21 cellular contexts compared by ENCODE assay signal in genomic region chr12:253116-253831, GRCh38. TPM values are rescaled to one million over a fixed set of nuclear protein-coding genes. Genes with fewer than 3 reads are reported as not detected.
A peak's percentile ranks its signal among the peaks of the same experiment; 100 is the strongest.
DNase-seq lines count a peak whose midpoint lies in the region; ATAC-seq and TF ChIP-seq lines count a peak whose summit lies in the region.
"Had no signal": no experiment of that assay in that cellular context is flagged by ENCODE, and none has a peak within 500 bp of the region (broad histone marks: within the 10 kb centered on the region; RNA-seq: fewer than 3 reads in every experiment).

No MANE protein-coding gene starts in this region.

- H2AFZ ChIP-seq in Loucy (ENCODE audit: low read length): no peak overlapping the region
- peak overlapping the region; percentile 50 for H2AFZ ChIP-seq in neural progenitor cell (replicated peaks)

- TF ChIP-seq CTCF in Loucy (conservative IDR thresholded peaks at IDR 0.05; ENCODE audit: low read length) (no peak), esophagus muscularis mucosa (IDR thresholded peaks at IDR 0.05) (no peak), neural progenitor cell (IDR thresholded peaks at IDR 0.05) (no peak), suprapubic skin (IDR thresholded peaks at IDR 0.05) (no peak)
- TF ChIP-seq CTCF in activated CD8-positive, alpha-beta T cell treated with anti-CD3 and anti-CD28 coated beads for 36 hours (IDR thresholded peaks at IDR 0.05): no peak

- H3F3A ChIP-seq in Loucy (ENCODE audit: low read depth): no peaks in the 10 kb centered on the region; the same call in 1 of the 2 replicates
- H3F3A ChIP-seq in neural progenitor cell (ENCODE audit: low read depth): no peaks in the 10 kb centered on the region

- H3K9me3 ChIP-seq in Loucy (ENCODE audit: insufficient read depth, low read depth, low read length): no peaks in the 10 kb centered on the region
- peaks cover 0 to under 1% (median 0%) of the 10 kb centered on the region in 4 donors for H3K9me3 ChIP-seq in esophagus muscularis mucosa
- peaks cover under 1% of the 10 kb centered on the region for H3K9me3 ChIP-seq in neural progenitor cell (ENCODE audit: low read depth)
- H3K9me3 ChIP-seq in suprapubic skin: no peaks in the 10 kb centered on the region
- H3K9me3 ChIP-seq: A549 had no signal

- peak overlapping the region; percentile 25 for H3K9ac ChIP-seq in Loucy (ENCODE audit: low read depth, low read length, poor library complexity, severe bottlenecking)
- no peak overlapping the region for H3K9ac ChIP-seq in neural progenitor cell
- H3K9ac ChIP-seq: BLaER1 had no signal

- H3K27me3 ChIP-seq in Loucy (ENCODE audit: insufficient read depth, low read length, poor library complexity, severe bottlenecking) (no peaks in the 10 kb centered on the region), esophagus muscularis mucosa (peaks cover 0 to 38% (median 0%) of the 10 kb centered on the region in 4 donors), neural progenitor cell (peaks cover 28% of the 10 kb centered on the region), suprapubic skin (peaks cover 20% of the 10 kb centered on the region)
- H3K27me3 ChIP-seq: BLaER1 had no signal

- no peaks in the 10 kb centered on the region for H3K79me2 ChIP-seq in Loucy (ENCODE audit: insufficient read depth, low read length)
- no peaks in the 10 kb centered on the region for H3K79me2 ChIP-seq in neural progenitor cell (ENCODE audit: low read depth)

- H3K36me3 ChIP-seq in Loucy (ENCODE audit: insufficient read depth, low read length) (no peaks in the 10 kb centered on the region), esophagus muscularis mucosa (no peaks in the 10 kb centered on the region), neural progenitor cell (no peaks in the 10 kb centered on the region), suprapubic skin (no peaks in the 10 kb centered on the region)
- H3K36me3 ChIP-seq: BLaER1 had no signal

- H3K4me1 ChIP-seq in Loucy (ENCODE audit: insufficient read depth, low read length, poor library complexity, severe bottlenecking): peaks cover 57% of the 10 kb centered on the region
- H3K4me1 ChIP-seq in esophagus muscularis mucosa: no peaks in the 10 kb centered on the region
- no peaks in the 10 kb centered on the region for H3K4me1 ChIP-seq in neural progenitor cell
- no peaks in the 10 kb centered on the region for H3K4me1 ChIP-seq in suprapubic skin
- H3K4me1 ChIP-seq: A549 had no signal

- DNase-seq in DMS79 treated with DMSO at 0.1 percent for 48 hours (lab: John Stamatoyannopoulos, UW) (peak; percentile 36), esophagus muscularis mucosa (ENCODE audit: extremely low spot score) (peak; percentile 91), neural progenitor cell (ENCODE audit: low spot score) (no peak), LoVo (ENCODE audit: low spot score) (no peak), suprapubic skin (ENCODE audit: low spot score in 2 of 2) (no peak), SKM-1 treated with dmso at 0.1 percent for 144 hours (lab: John Stamatoyannopoulos, UW; ENCODE audit: unreplicated experiment) (no peak)
- no peak for DNase-seq in activated CD8-positive, alpha-beta T cell treated with anti-CD3 and anti-CD28 coated beads for 36 hours
- DNase-seq: CD8-positive, alpha-beta T cell; HFFc6; NCI-H1105 treated with DMSO at 0.1 percent for 48 hours; NCI-H1694 treated with DMSO at 0.1 percent for 48 hours; NCI-H2107; NCI-H510A treated with DMSO at 0.1 percent for 48 hours; NCI-H82; OCI-M1 had no signal

- ATAC-seq in activated CD8-positive, alpha-beta T cell treated with anti-CD3 and anti-CD28 coated beads for 36 hours: no peak
- ATAC-seq: CD8-positive, alpha-beta T cell had no signal

- peaks cover 2% of the 10 kb centered on the region for H3K9me3 Mint-ChIP-seq in neural progenitor cell
- no peaks in the 10 kb centered on the region for H3K9me3 Mint-ChIP-seq in activated CD8-positive, alpha-beta T cell treated with anti-CD3 and anti-CD28 coated beads for 36 hours
- H3K9me3 Mint-ChIP-seq: CD8-positive, alpha-beta T cell; HFFc6 had no signal

- WGBS in esophagus muscularis mucosa: 84% methylated on average over 12 of the region's 12 CpGs
- WGBS in suprapubic skin: 87% methylated on average over 12 of the region's 12 CpGs

- H3K4me1 Mint-ChIP-seq in neural progenitor cell: peaks cover 2% of the 10 kb centered on the region
- H3K4me1 Mint-ChIP-seq in activated CD8-positive, alpha-beta T cell treated with anti-CD3 and anti-CD28 coated beads for 36 hours (ENCODE audit: low read depth): no peaks in the 10 kb centered on the region

- no peak overlapping the region for H3K27ac Mint-ChIP-seq in neural progenitor cell
- no peak overlapping the region for H3K27ac Mint-ChIP-seq in activated CD8-positive, alpha-beta T cell treated with anti-CD3 and anti-CD28 coated beads for 36 hours
- H3K27ac Mint-ChIP-seq: CD8-positive, alpha-beta T cell; HFFc6 had no signal

- H3K4me2 ChIP-seq in Loucy (ENCODE audit: low read depth, low read length, poor library complexity, severe bottlenecking): peak overlapping the region; percentile 13
- H3K4me2 ChIP-seq in neural progenitor cell: no peak overlapping the region
- H3K4me2 ChIP-seq: A549, BLaER1 had no signal

- CTCF ChIA-PET in activated CD8-positive, alpha-beta T cell treated with anti-CD3 and anti-CD28 coated beads for 36 hours (lab: Charles Lee): no interaction called here

- TF ChIP-seq EP300 in esophagus muscularis mucosa (IDR thresholded peaks at IDR 0.05) (no peak), suprapubic skin (IDR thresholded peaks at IDR 0.05) (no peak)

- H3K4me3 ChIP-seq in Loucy (ENCODE audit: low read length, poor library complexity, severe bottlenecking) (no peak overlapping the region), esophagus muscularis mucosa (no peak overlapping the region), neural progenitor cell (no peak overlapping the region), suprapubic skin (no peak overlapping the region)
- H3K4me3 ChIP-seq: A549, BLaER1 had no signal

- H3K36me3 Mint-ChIP-seq in neural progenitor cell: no peaks in the 10 kb centered on the region
- H3K36me3 Mint-ChIP-seq in activated CD8-positive, alpha-beta T cell treated with anti-CD3 and anti-CD28 coated beads for 36 hours (ENCODE audit: low read depth): no peaks in the 10 kb centered on the region
- H3K36me3 Mint-ChIP-seq: CD8-positive, alpha-beta T cell had no signal

- TF ChIP-seq POLR2A in esophagus muscularis mucosa (IDR thresholded peaks at IDR 0.05; ENCODE audit: low read depth) (no peak), suprapubic skin (IDR thresholded peaks at IDR 0.05) (no peak)

- no peaks in the 10 kb centered on the region for H3K9me2 ChIP-seq in Loucy (replicated peaks; ENCODE audit: low read depth, low read length)

- POLR2A ChIA-PET in activated CD8-positive, alpha-beta T cell treated with anti-CD3 and anti-CD28 coated beads for 36 hours (lab: Charles Lee): no interaction called here

- no peak overlapping the region for H3K27ac ChIP-seq in esophagus muscularis mucosa (replicated peaks in 1 of 4)
- H3K27ac ChIP-seq in neural progenitor cell: no peak overlapping the region
- H3K27ac ChIP-seq in suprapubic skin: no peak overlapping the region
- H3K27ac ChIP-seq: A549, BLaER1, RWPE1 had no signal

- H3K27me3 Mint-ChIP-seq in neural progenitor cell (ENCODE audit: insufficient read depth, low read depth): peaks cover 13% of the 10 kb centered on the region
- peaks cover 19% of the 10 kb centered on the region for H3K27me3 Mint-ChIP-seq in activated CD8-positive, alpha-beta T cell treated with anti-CD3 and anti-CD28 coated beads for 36 hours

- intact Hi-C loops in esophagus muscularis mucosa (cut with DNase I): no loop called here
- intact Hi-C loops in activated CD8-positive, alpha-beta T cell treated with anti-CD3 and anti-CD28 coated beads for 36 hours (cut with micrococcal nuclease): no loop called here

- H4K20me1 ChIP-seq in Loucy (ENCODE audit: insufficient read depth, low read length, poor library complexity, severe bottlenecking) (no peaks in the 10 kb centered on the region), neural progenitor cell (ENCODE audit: low read depth) (no peaks in the 10 kb centered on the region)
- H4K20me1 ChIP-seq: BLaER1 had no signal

- H3K4me3 Mint-ChIP-seq in neural progenitor cell: no peak overlapping the region
- no peak overlapping the region for H3K4me3 Mint-ChIP-seq in activated CD8-positive, alpha-beta T cell treated with anti-CD3 and anti-CD28 coated beads for 36 hours
- H3K4me3 Mint-ChIP-seq: CD8-positive, alpha-beta T cell; HFFc6 had no signal

RNA-seq across cellular contexts. Expression of gene SLC6A13, which starts 9.4 kb away (rescaled TPM):
- total RNA-seq in esophagus muscularis mucosa (not detected), neural progenitor cell (ENCODE audit: low replicate concordance) (0.31 TPM in 1 of 2 replicates, not detected in the other), suprapubic skin (not detected)
- not detected for total RNA-seq in activated CD8-positive, alpha-beta T cell treated with anti-CD3 and anti-CD28 coated beads for 36 hours
- total RNA-seq: CD8-positive, alpha-beta T cell; G401; HFFc6 had no signal

RNA-seq across cellular contexts. Expression of gene SLC6A12, which starts 39.3 kb away (rescaled TPM):
- total RNA-seq in esophagus muscularis mucosa (under 1 TPM in 3 of 4 donors, not detected in 1; 0.17 to 0.78 (median 0.34) TPM), neural progenitor cell (ENCODE audit: low replicate concordance) (0.12 TPM in 1 of 2 replicates, not detected in the other), suprapubic skin (1 to 10 TPM in 2 of 4 donors, not detected in 2; 3.1 to 6.0 TPM)
- total RNA-seq in activated CD8-positive, alpha-beta T cell treated with anti-CD3 and anti-CD28 coated beads for 36 hours: not detected
- total RNA-seq: CD8-positive, alpha-beta T cell; G401; HFFc6; LHCN-M2 had no signal

Comparison
In these comparisons a context has a peak if more than half of its experiments do, and no peak if none do; other contexts are left out.
1. DNase-seq: peak in DMS79 treated with DMSO at 0.1 percent for 48 hours (single experiment) and esophagus muscularis mucosa (single experiment); none in neural progenitor cell (single experiment), LoVo (single experiment), activated CD8-positive, alpha-beta T cell treated with anti-CD3 and anti-CD28 coated beads for 36 hours (single experiment), suprapubic skin (0 of 2) and SKM-1 treated with dmso at 0.1 percent for 144 hours (single experiment).